ENCODE assay signal across 26 cellular contexts in the genomic region with DNA sequence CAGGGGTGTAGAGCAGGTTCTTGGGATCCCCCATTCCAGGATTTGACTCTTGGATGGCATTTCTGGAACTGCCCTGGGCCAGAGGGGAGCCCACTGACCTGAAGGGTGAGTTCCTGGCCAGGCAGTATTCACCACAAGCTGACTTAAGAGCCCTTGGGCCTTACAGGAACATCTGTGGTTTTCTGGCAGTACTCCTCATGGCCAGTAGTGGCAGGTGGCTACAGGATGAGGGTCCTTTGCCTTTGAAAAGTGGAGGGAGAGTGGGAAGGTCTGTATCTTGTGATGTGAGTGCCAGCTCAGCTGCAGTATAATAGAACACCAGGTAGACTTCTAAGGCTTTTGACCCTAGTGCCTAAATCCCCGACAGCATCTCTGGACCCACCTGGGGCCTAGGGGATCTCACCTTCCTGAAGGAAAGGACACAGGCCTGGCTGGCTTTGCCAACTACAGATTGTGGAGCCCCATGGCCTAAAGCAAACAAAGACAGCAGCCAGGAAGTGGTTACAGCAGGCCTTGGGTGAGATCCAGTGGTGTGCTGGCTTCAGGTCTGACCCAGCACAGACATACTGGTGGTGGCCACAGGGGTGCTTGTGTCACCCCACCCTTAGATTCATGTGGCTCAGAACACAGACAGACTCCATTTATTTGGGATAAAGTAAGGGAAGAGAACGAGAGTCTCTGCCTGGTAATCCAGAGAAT. TPM values are rescaled to one million over a fixed set of nuclear protein-coding genes. Genes with fewer than 3 reads are reported as not detected.
DNase-seq lines count a peak whose midpoint lies in the region; ATAC-seq and TF ChIP-seq lines count a peak whose summit lies in the region.
"Had no signal": no experiment of that assay in that cellular context is flagged by ENCODE, and none has a peak within 500 bp of the region (broad histone marks: within the 10 kb centered on the region; RNA-seq: fewer than 3 reads in every experiment).

No MANE protein-coding gene starts in this region.

- RAD21 ChIA-PET in HCT116 (lab: Charles Lee; ENCODE audit: low non-redundant PET in 1 of 2, low total read pairs in 2 of 2, uncharacterized antibody in 2 of 2, unreplicated experiment in 2 of 2): no interaction called here

- no peaks in the 10 kb centered on the region for H4K20me1 ChIP-seq in HCT116 (ENCODE audit: insufficient read depth)
- H4K20me1 ChIP-seq: BLaER1 treated with 17β-estradiol and CSF1 and Interleukin-3, amounts not matched to agents 10 nM and 100 nM had no signal

- ATAC-seq in HCT116 (no peak), GM19328 (IDR thresholded peaks at IDR 0.05; ENCODE audit: unreplicated experiment) (no peak), HG02970 (IDR thresholded peaks at IDR 0.05; ENCODE audit: low FRiP score, unreplicated experiment) (no peak)
- ATAC-seq: CD8-positive, alpha-beta T cell; Panc1 had no signal

- no peak overlapping the region for H3K4ac ChIP-seq in mesendoderm (ENCODE audit: low read depth, low read length)

- no peak overlapping the region for H4K5ac ChIP-seq in mesendoderm (ENCODE audit: low read length)

- DNase-seq in DMS53 (lab: John Stamatoyannopoulos, UW) (peak; percentile 55), DMS53 treated with DMSO at 0.1 percent for 48 hours (lab: John Stamatoyannopoulos, UW; ENCODE audit: unreplicated experiment) (no peak), HCT116 (ENCODE audit: low read depth, low spot score) (no peak), NCI-H2029 treated with DMSO at 0.1 percent for 48 hours (lab: John Stamatoyannopoulos, UW) (peak; percentile 94), mesendoderm (peak; percentile 17), glutamatergic neuron (no peak)
- DNase-seq: ACHN; CD8-positive, alpha-beta T cell; DMS153; EL; GF-D8; Kasumi-1; NCI-H1092 treated with DMSO at 0.1 percent for 48 hours; NCI-H1436 treated with DMSO at 0.1 percent for 48 hours; NCI-H1930; NCI-H2171; NCI-H446; NCI-H748 treated with DMSO at 0.1 percent for 48 hours; SIG-M5; SK-N-SH had no signal

- intact Hi-C loops in HCT116 (cut with micrococcal nuclease): no loop called here

- H2BK15ac ChIP-seq in mesendoderm (replicated peaks; ENCODE audit: low read depth): no peak overlapping the region

- TF ChIP-seq CTCF in HCT116 (IDR thresholded peaks at IDR 0.05 in 2 of 3, conservative IDR thresholded peaks at IDR 0.05 in 1 of 3; ENCODE audit: borderline replicate concordance in 1 of 3, insufficient read depth in 1 of 3, low read depth in 2 of 3, low read length in 2 of 3) (0 out of 6 replicates have a peak, but pooled peaks of 2 of the 3 experiments have one; percentile 3 to 13), glutamatergic neuron (IDR thresholded peaks at IDR 0.05; ENCODE audit: partially characterized antibody, unreplicated experiment) (no peak)

- H3K56ac ChIP-seq in mesendoderm (ENCODE audit: low read length): no peak overlapping the region

- no peak overlapping the region for H3K4me3 Mint-ChIP-seq in glutamatergic neuron (ENCODE audit: unreplicated experiment)
- H3K4me3 Mint-ChIP-seq: CD8-positive, alpha-beta T cell had no signal

- H3K36me3 ChIP-seq in HCT116 (ENCODE audit: control insufficient read depth in 1 of 2, insufficient read depth in 2 of 2, low read length in 2 of 2) (no peaks in the 10 kb centered on the region), mesendoderm (ENCODE audit: control insufficient read depth, insufficient read depth, low read length) (no peaks in the 10 kb centered on the region)
- H3K36me3 ChIP-seq: BLaER1 treated with 17β-estradiol and CSF1 and Interleukin-3, amounts not matched to agents 10 nM and 100 nM; HAP-1 had no signal

- no peaks in the 10 kb centered on the region for H3K27me3 Mint-ChIP-seq in glutamatergic neuron (ENCODE audit: unreplicated experiment)

- TF ChIP-seq RAD21 in HCT116 (IDR thresholded peaks at IDR 0.05; ENCODE audit: low read depth): no peak

- no peaks in the 10 kb centered on the region for H3K79me2 ChIP-seq in HCT116 (ENCODE audit: insufficient read depth, low read length)
- H3K79me2 ChIP-seq in mesendoderm (ENCODE audit: control insufficient read depth, insufficient read depth, low read length): no peaks in the 10 kb centered on the region

- no peak overlapping the region for H4K8ac ChIP-seq in mesendoderm (ENCODE audit: low read depth, low read length)

- no peak overlapping the region for H3K4me2 ChIP-seq in HCT116 (ENCODE audit: low read length)
- no peak overlapping the region for H3K4me2 ChIP-seq in mesendoderm (ENCODE audit: low read length)
- H3K4me2 ChIP-seq: BLaER1 treated with 17β-estradiol and CSF1 and Interleukin-3, amounts not matched to agents 10 nM and 100 nM; SK-N-SH had no signal

- no peaks in the 10 kb centered on the region for H3K36me3 Mint-ChIP-seq in glutamatergic neuron (ENCODE audit: unreplicated experiment)
- H3K36me3 Mint-ChIP-seq: CD8-positive, alpha-beta T cell had no signal

- peaks cover 4% of the 10 kb centered on the region for H3K9me3 Mint-ChIP-seq in glutamatergic neuron (ENCODE audit: unreplicated experiment)
- H3K9me3 Mint-ChIP-seq: CD8-positive, alpha-beta T cell had no signal

- H3K79me1 ChIP-seq in mesendoderm (ENCODE audit: low read length): no peaks in the 10 kb centered on the region

- H2AFZ ChIP-seq in HCT116 (ENCODE audit: low read depth, low read length, poor library complexity, severe bottlenecking): no peak overlapping the region

- H2AK5ac ChIP-seq in mesendoderm (ENCODE audit: low read length): no peak overlapping the region

- H3K9me3 ChIP-seq in HCT116 (ENCODE audit: control insufficient read depth in 1 of 2, insufficient read depth in 1 of 2, low read depth in 1 of 2, low read length in 2 of 2): no peaks in the 10 kb centered on the region
- H3K9me3 ChIP-seq: HAP-1, SK-N-SH had no signal

- H3K4me1 Mint-ChIP-seq in glutamatergic neuron (ENCODE audit: low read depth, unreplicated experiment): no peaks in the 10 kb centered on the region

- BruUV-seq in HCT116 (replicated peaks; lab: Mats Ljungman, UMichigan): no TSS peak

- H3K9me2 ChIP-seq in HCT116 (ENCODE audit: insufficient read depth): no peaks in the 10 kb centered on the region
- H3K9me2 ChIP-seq: SK-N-SH had no signal

- no peak overlapping the region for H2BK5ac ChIP-seq in mesendoderm (ENCODE audit: low read length)

- H3K9ac ChIP-seq in HCT116 (ENCODE audit: low read length) (no peak overlapping the region), mesendoderm (ENCODE audit: low read length) (no peak overlapping the region)
- H3K9ac ChIP-seq: BLaER1 treated with 17β-estradiol and CSF1 and Interleukin-3, amounts not matched to agents 10 nM and 100 nM; SK-N-SH had no signal

- H3K4me3 ChIP-seq in HCT116 (replicated peaks in 1 of 2; ENCODE audit: low read depth in 1 of 2, low read length in 2 of 2): no peak overlapping the region
- H3K4me3 ChIP-seq in mesendoderm (ENCODE audit: low read length): no peak overlapping the region
- H3K4me3 ChIP-seq: BLaER1 treated with 17β-estradiol and CSF1 and Interleukin-3, amounts not matched to agents 10 nM and 100 nM; HAP-1 had no signal

- H3K27ac ChIP-seq in HCT116 (ENCODE audit: low read depth, low read length) (no peak overlapping the region), mesendoderm (ENCODE audit: low read depth, low read length) (no peak overlapping the region)
- H3K27ac ChIP-seq: 22Rv1; BLaER1 treated with 17β-estradiol and CSF1 and Interleukin-3, amounts not matched to agents 10 nM and 100 nM had no signal

- no peak for TF ChIP-seq POLR2A in HCT116 (IDR thresholded peaks at IDR 0.05; ENCODE audit: borderline replicate concordance, extremely low read depth, insufficient read depth, insufficient read length)

- H3K27ac Mint-ChIP-seq in glutamatergic neuron (ENCODE audit: unreplicated experiment): no peak overlapping the region
- H3K27ac Mint-ChIP-seq: CD8-positive, alpha-beta T cell had no signal

- POLR2A ChIA-PET in HCT116 (lab: Charles Lee): no interaction called here

- H3K23ac ChIP-seq in mesendoderm (ENCODE audit: low read length): no peak overlapping the region

- H3K27me3 ChIP-seq in HCT116 (ENCODE audit: insufficient read depth, low read length): peaks cover 10% of the 10 kb centered on the region; the same call in 1 of the 2 replicates
- H3K27me3 ChIP-seq in mesendoderm (ENCODE audit: insufficient read depth, low read length, poor library complexity): no peaks in the 10 kb centered on the region
- H3K27me3 ChIP-seq: BLaER1 treated with 17β-estradiol and CSF1 and Interleukin-3, amounts not matched to agents 10 nM and 100 nM had no signal

- no peak overlapping the region for H2BK120ac ChIP-seq in mesendoderm (ENCODE audit: low read depth, low read length)

- H3K4me1 ChIP-seq in HCT116 (ENCODE audit: control insufficient read depth in 1 of 2, insufficient read depth in 2 of 2, low read length in 2 of 2) (no peaks in the 10 kb centered on the region), mesendoderm (ENCODE audit: control insufficient read depth, low read depth, low read length) (no peaks in the 10 kb centered on the region)
- H3K4me1 ChIP-seq: BLaER1 treated with 17β-estradiol and CSF1 and Interleukin-3, amounts not matched to agents 10 nM and 100 nM; HAP-1 had no signal

- CTCF ChIA-PET in HCT116 (lab: Charles Lee): no interaction called here

- no peak overlapping the region for H3K18ac ChIP-seq in mesendoderm (ENCODE audit: low read length)

- WGBS in mesendoderm (ENCODE audit: extremely low coverage, insufficient coverage, low lambda C conversion rate): no CpG with 5 or more reads among the region's 2 CpGs

TF ChIP-seq in HCT116, 20 proteins besides CTCF, POLR2A, EP300 and RAD21 (continues in another document):
- TF ChIP-seq POLR2AphosphoS5 (IDR thresholded peaks at IDR 0.05; ENCODE audit: low read depth, low read length): no peak
- TF ChIP-seq EGR1 (IDR thresholded peaks at IDR 0.05; ENCODE audit: low read depth): no peak
- no peak for TF ChIP-seq ELF1 (IDR thresholded peaks at IDR 0.05; ENCODE audit: borderline replicate concordance, low read depth)
- TF ChIP-seq SRF (IDR thresholded peaks at IDR 0.05; ENCODE audit: low read depth): no peak

RNA-seq across cellular contexts. Expression of a gene that starts 9.0 kb away (rescaled TPM):
- total RNA-seq in HCT116 (2021; ENCODE audit: unreplicated experiment) (not detected), glutamatergic neuron (ENCODE audit: unreplicated experiment) (not detected)
- not detected in 2 replicates for polyA plus RNA-seq in HCT116 (2012)
- not detected for polyA plus RNA-seq in mesendoderm (2013, experiment 1 of 2)
- not detected for polyA plus RNA-seq in mesendoderm (2013, experiment 2 of 2)
- total RNA-seq: CD8-positive, alpha-beta T cell had no signal
- polyA plus RNA-seq: SK-N-SH had no signal

RNA-seq across cellular contexts. Expression of a gene that starts 18.9 kb away (rescaled TPM):
- total RNA-seq in HCT116 (2021; ENCODE audit: unreplicated experiment) (not detected), glutamatergic neuron (ENCODE audit: unreplicated experiment) (not detected)
- not detected in 2 replicates for polyA plus RNA-seq in HCT116 (2012)
- polyA plus RNA-seq in mesendoderm (2013, experiment 1 of 2): not detected
- polyA plus RNA-seq in mesendoderm (2013, experiment 2 of 2): not detected
- total RNA-seq: CD8-positive, alpha-beta T cell had no signal
- polyA plus RNA-seq: SK-N-SH had no signal

RNA-seq across cellular contexts. Expression of a gene that starts 35.8 kb away (rescaled TPM):
- total RNA-seq in HCT116 (2021; ENCODE audit: unreplicated experiment) (not detected), glutamatergic neuron (ENCODE audit: unreplicated experiment) (not detected)
- polyA plus RNA-seq in HCT116 (2012): not detected in 2 replicates
- not detected for polyA plus RNA-seq in mesendoderm (2013, experiment 1 of 2)
- polyA plus RNA-seq in mesendoderm (2013, experiment 2 of 2): not detected
- total RNA-seq: CD8-positive, alpha-beta T cell had no signal
- polyA plus RNA-seq: SK-N-SH had no signal

RNA-seq across cellular contexts. Expression of a gene that starts 41.7 kb away (rescaled TPM):
- not detected for total RNA-seq in HCT116 (2021; ENCODE audit: unreplicated experiment)
- not detected in 2 replicates for polyA plus RNA-seq in HCT116 (2012)
- not detected for polyA plus RNA-seq in mesendoderm (2013, experiment 1 of 2)
- not detected for polyA plus RNA-seq in mesendoderm (2013, experiment 2 of 2)
- total RNA-seq in glutamatergic neuron (ENCODE audit: unreplicated experiment): not detected
- total RNA-seq: CD8-positive, alpha-beta T cell had no signal
- polyA plus RNA-seq: SK-N-SH had no signal

Comparison
In these comparisons a context has a peak if more than half of its experiments do, and no peak if none do; other contexts are left out.
1. DNase-seq: peak in DMS53 (single experiment), NCI-H2029 treated with DMSO at 0.1 percent for 48 hours (single experiment) and mesendoderm (single experiment); none in DMS53 treated with DMSO at 0.1 percent for 48 hours (single experiment), HCT116 (single experiment) and glutamatergic neuron (single experiment).